ENCODE assay signal across 10 cellular contexts in genomic region chr16:57194512-57194911, GRCh38. TPM values are rescaled to one million over a fixed set of nuclear protein-coding genes. Genes with fewer than 3 reads are reported as not detected.
DNase-seq lines count a peak whose midpoint lies in the region; ATAC-seq and TF ChIP-seq lines count a peak whose summit lies in the region.
"Had no signal": no experiment of that assay in that cellular context is flagged by ENCODE, and none has a peak within 500 bp of the region (broad histone marks: within the 10 kb centered on the region; RNA-seq: fewer than 3 reads in every experiment).

No MANE protein-coding gene starts in this region.

- no peak overlapping the region for H3K4me3 ChIP-seq in SJCRH30
- peak overlapping the region in 1 of 2 donors; percentile 31 for H3K4me3 ChIP-seq in foreskin fibroblast (ENCODE audit: low read depth in 1 of 2, low read length in 2 of 2)
- H3K4me3 ChIP-seq: BLaER1 had no signal

- no peak for TF ChIP-seq CTCF in foreskin fibroblast (IDR thresholded peaks at IDR 0.05; ENCODE audit: low read depth, low read length)

- ATAC-seq in activated CD4-positive, alpha-beta T cell treated with anti-CD3 and anti-CD28 coated beads for 36 hours, result peak; percentile 47
- no peak for ATAC-seq in HG02610 (IDR thresholded peaks at IDR 0.05; ENCODE audit: unreplicated experiment)
- ATAC-seq in stimulated activated memory B cell treated with anti-CD40 and anti-IgM and Interleukin-4, amounts not matched to agents 10 μg/mL and 1 μg/mL and 100 μg/mL, for 72 hours, result no peak

- H3K27me3 Mint-ChIP-seq in activated CD4-positive, alpha-beta T cell treated with anti-CD3 and anti-CD28 coated beads for 36 hours, result no peaks in the 10 kb centered on the region
- no peaks in the 10 kb centered on the region for H3K27me3 Mint-ChIP-seq in stimulated activated memory B cell treated with anti-CD40 and anti-IgM and Interleukin-4, amounts not matched to agents 10 μg/mL and 1 μg/mL and 100 μg/mL, for 72 hours
- H3K27me3 Mint-ChIP-seq: activated B cell treated with CpG ODN at 0.5 μM for 24 hours had no signal

- peaks cover 24% of the 10 kb centered on the region for H3K4me1 ChIP-seq in SJCRH30
- H3K4me1 ChIP-seq: BLaER1 had no signal

- H3K27ac Mint-ChIP-seq in activated CD4-positive, alpha-beta T cell treated with anti-CD3 and anti-CD28 coated beads for 36 hours, result no peak overlapping the region
- H3K27ac Mint-ChIP-seq in stimulated activated memory B cell treated with anti-CD40 and anti-IgM and Interleukin-4, amounts not matched to agents 10 μg/mL and 1 μg/mL and 100 μg/mL, for 72 hours, result no peak overlapping the region
- H3K27ac Mint-ChIP-seq: activated B cell treated with CpG ODN at 0.5 μM for 24 hours had no signal

- H3K27ac ChIP-seq in SJCRH30, result peak overlapping the region; percentile 34
- H3K27ac ChIP-seq: BLaER1 had no signal

- no peak overlapping the region for H3K4me3 Mint-ChIP-seq in activated CD4-positive, alpha-beta T cell treated with anti-CD3 and anti-CD28 coated beads for 36 hours
- no peak overlapping the region for H3K4me3 Mint-ChIP-seq in stimulated activated memory B cell treated with anti-CD40 and anti-IgM and Interleukin-4, amounts not matched to agents 10 μg/mL and 1 μg/mL and 100 μg/mL, for 72 hours
- H3K4me3 Mint-ChIP-seq: activated B cell treated with CpG ODN at 0.5 μM for 24 hours had no signal

- H3K27me3 ChIP-seq in SJCRH30, result no peaks in the 10 kb centered on the region
- H3K27me3 ChIP-seq: BLaER1 had no signal

- intact Hi-C loops in activated CD4-positive, alpha-beta T cell treated with anti-CD3 and anti-CD28 coated beads for 36 hours (cut with DNase I, micrococcal nuclease), result no loop called here

- H3K36me3 ChIP-seq in SJCRH30, result 0 out of 2 replicates have a peak, but pooled peaks cover 11% of the 10 kb centered on the region

- 0 out of 2 replicates have a peak, but pooled peaks cover 4% of the 10 kb centered on the region for H3K9me3 ChIP-seq in SJCRH30 (replicated peaks)

- DNase-seq in activated CD4-positive, alpha-beta T cell treated with anti-CD3 and anti-CD28 coated beads for 36 hours, result no peak
- no peak for DNase-seq in activated CD4-positive, alpha-beta T cell treated with anti-CD3 and anti-CD28 coated beads for 1 hour
- DNase-seq in SJCRH30 (peak in 1 of 2 experiments; percentile 39), foreskin fibroblast (peak; percentile 80 to 91), stromal cell of bone marrow (ENCODE audit: low read depth) (peak; percentile 86), D341Med (ENCODE audit: low spot score) (no peak)
- DNase-seq: activated B cell treated with CpG ODN at 0.5 μM for 24 hours had no signal

- CTCF ChIA-PET in activated CD4-positive, alpha-beta T cell treated with anti-CD3 and anti-CD28 coated beads for 36 hours (lab: Charles Lee), result interaction anchor here (0.6 to 1.9 kb wide), 4 partner anchors 11 to 357 kb away, joined by 3 to 7 read pairs (median 3); no protein-coding TSS in a partner anchor

- POLR2A ChIA-PET in activated CD4-positive, alpha-beta T cell treated with anti-CD3 and anti-CD28 coated beads for 36 hours (lab: Charles Lee), result interaction anchor here (0.7 kb wide), 1 partner anchor 10 kb away, joined by 4 read pairs; no protein-coding TSS in a partner anchor

- peaks cover 31% of the 10 kb centered on the region for H3K4me1 Mint-ChIP-seq in activated CD4-positive, alpha-beta T cell treated with anti-CD3 and anti-CD28 coated beads for 36 hours
- peaks cover 43% of the 10 kb centered on the region for H3K4me1 Mint-ChIP-seq in stimulated activated memory B cell treated with anti-CD40 and anti-IgM and Interleukin-4, amounts not matched to agents 10 μg/mL and 1 μg/mL and 100 μg/mL, for 72 hours

- H3K36me3 Mint-ChIP-seq in activated CD4-positive, alpha-beta T cell treated with anti-CD3 and anti-CD28 coated beads for 36 hours (ENCODE audit: low read depth), result peaks cover 7% of the 10 kb centered on the region
- H3K36me3 Mint-ChIP-seq in stimulated activated memory B cell treated with anti-CD40 and anti-IgM and Interleukin-4, amounts not matched to agents 10 μg/mL and 1 μg/mL and 100 μg/mL, for 72 hours, result peaks cover 17% of the 10 kb centered on the region

- no peaks in the 10 kb centered on the region for H3K9me3 Mint-ChIP-seq in activated CD4-positive, alpha-beta T cell treated with anti-CD3 and anti-CD28 coated beads for 36 hours (ENCODE audit: low read depth)
- H3K9me3 Mint-ChIP-seq in stimulated activated memory B cell treated with anti-CD40 and anti-IgM and Interleukin-4, amounts not matched to agents 10 μg/mL and 1 μg/mL and 100 μg/mL, for 72 hours, result no peaks in the 10 kb centered on the region
- H3K9me3 Mint-ChIP-seq: activated B cell treated with CpG ODN at 0.5 μM for 24 hours had no signal

RNA-seq across cellular contexts. Expression of gene RSPRY1, which starts 8.4 kb away (rescaled TPM):
- total RNA-seq in activated CD4-positive, alpha-beta T cell treated with anti-CD3 and anti-CD28 coated beads for 36 hours, result 10 to 100 TPM; 24.6 to 30.2 TPM
- total RNA-seq in SJCRH30 (2014; rRNA removed; shearing (Covaris generic)), result 49.9 and 50.8 TPM in 2 replicates

RNA-seq across cellular contexts. Expression of gene PSME3IP1, which starts 8.7 kb away (rescaled TPM):
- 100 to 1,000 TPM; 111 to 156 TPM for total RNA-seq in activated CD4-positive, alpha-beta T cell treated with anti-CD3 and anti-CD28 coated beads for 36 hours
- total RNA-seq in SJCRH30 (2014; rRNA removed; shearing (Covaris generic)), result 129 and 142 TPM in 2 replicates

RNA-seq across cellular contexts. Expression of gene ARL2BP, which starts 50.5 kb away (rescaled TPM):
- 10 to 100 TPM in 1 of 2 experiments, 1 to 10 TPM in 1; 9.9 to 11.1 TPM for total RNA-seq in activated CD4-positive, alpha-beta T cell treated with anti-CD3 and anti-CD28 coated beads for 36 hours
- 67.0 and 69.3 TPM in 2 replicates for total RNA-seq in SJCRH30 (2014; rRNA removed; shearing (Covaris generic))

Comparison
In these comparisons a context has a peak if more than half of its experiments do, and no peak if none do; other contexts are left out.
1. DNase-seq: peak in foreskin fibroblast (2 of 2) and stromal cell of bone marrow (single experiment); none in activated CD4-positive, alpha-beta T cell treated with anti-CD3 and anti-CD28 coated beads for 36 hours (single experiment), activated CD4-positive, alpha-beta T cell treated with anti-CD3 and anti-CD28 coated beads for 1 hour (single experiment) and D341Med (single experiment).